In genomic region chr20:43507150-43508080, GRCh38 we compare ENCODE assay signal across 8 cellular contexts. TPM values are rescaled to one million over a fixed set of nuclear protein-coding genes. Genes with fewer than 3 reads are reported as not detected.
DNase-seq lines count a peak whose midpoint lies in the region; ATAC-seq and TF ChIP-seq lines count a peak whose summit lies in the region.

Gene L3MBTL1, plus strand, starts transcription at chr20:43507697. Its CDS starts 5,807 bp downstream, at chr20:43513504.

- no peaks in the 10 kb centered on the region for H3K9me3 Mint-ChIP-seq in stimulated activated naive B cell treated with anti-CD40 and anti-IgM and Interleukin-4, amounts not matched to agents 10 μg/mL and 1 μg/mL and 100 μg/mL, for 72 hours

- POLR2A ChIA-PET in Panc1 (lab: Charles Lee), result interaction anchor here (0.6 to 0.7 kb wide), 2 partner anchors 15 to 51 kb away, joined by 3 read pairs; no protein-coding TSS in a partner anchor

- no peaks in the 10 kb centered on the region for H3K27me3 ChIP-seq in Panc1 (ENCODE audit: control insufficient read depth, insufficient read depth, low read length)

- DNase-seq in activated T-cell treated with anti-CD3 and anti-CD28 coated beads for 48 hours (ENCODE audit: low read depth) (peak; percentile 16), activated T-cell treated with anti-CD3 and anti-CD28 coated beads for 4 hours (no peak), Panc1 (ENCODE audit: low read depth, low spot score) (no peak), choroid plexus epithelial cell (ENCODE audit: low read depth) (peak; percentile 42), kidney tubule cell (ENCODE audit: low spot score) (peak; percentile 77), pons (ENCODE audit: low spot score) (no peak)
- no peak for DNase-seq in stimulated activated naive B cell treated with anti-CD40 and anti-IgM and Interleukin-4, amounts not matched to agents 10 μg/mL and 1 μg/mL and 100 μg/mL, for 72 hours

- H3K36me3 Mint-ChIP-seq in stimulated activated naive B cell treated with anti-CD40 and anti-IgM and Interleukin-4, amounts not matched to agents 10 μg/mL and 1 μg/mL and 100 μg/mL, for 72 hours, result no peaks in the 10 kb centered on the region

- peak within 1 kb of the TSS; percentile 60 to 77 for H3K4me3 Mint-ChIP-seq in stimulated activated naive B cell treated with anti-CD40 and anti-IgM and Interleukin-4, amounts not matched to agents 10 μg/mL and 1 μg/mL and 100 μg/mL, for 72 hours

- no peaks in the 10 kb centered on the region for H3K36me3 ChIP-seq in Panc1 (ENCODE audit: control insufficient read depth, insufficient read depth, low read length)

- H3K27me3 Mint-ChIP-seq in stimulated activated naive B cell treated with anti-CD40 and anti-IgM and Interleukin-4, amounts not matched to agents 10 μg/mL and 1 μg/mL and 100 μg/mL, for 72 hours, result peaks cover 53 to 54% of the 10 kb centered on the region in 2 donors

- H3K4me1 Mint-ChIP-seq in stimulated activated naive B cell treated with anti-CD40 and anti-IgM and Interleukin-4, amounts not matched to agents 10 μg/mL and 1 μg/mL and 100 μg/mL, for 72 hours, result peaks cover 0 to 15% of the 10 kb centered on the region in 2 donors

- BruUV-seq in Panc1 (replicated peaks; lab: Mats Ljungman, UMichigan), result no TSS peak

- CTCF ChIA-PET in Panc1 (lab: Charles Lee), result no interaction called here

- no peaks in the 10 kb centered on the region for H3K9me3 ChIP-seq in Panc1 (ENCODE audit: control insufficient read depth, insufficient read depth, low read depth, low read length)

- peak within 1 kb of the TSS; percentile 69 to 73 for H3K4me3 ChIP-seq in Panc1 (ENCODE audit: low read depth in 2 of 2, low read length in 2 of 2)
- H3K4me3 ChIP-seq in choroid plexus epithelial cell (ENCODE audit: low read depth, low read length), result peak within 1 kb of the TSS; percentile 71

- H3K27ac ChIP-seq in Panc1 (ENCODE audit: low read length), result peak within 1 kb of the TSS; percentile 67

- intact Hi-C loops in Panc1 (cut with micrococcal nuclease; ENCODE audit: unreplicated experiment), result no loop called here

- no peaks in the 10 kb centered on the region; the same call in 1 of the 2 replicates for H3K4me1 ChIP-seq in Panc1 (ENCODE audit: control insufficient read depth, insufficient read depth, low read length)

- ATAC-seq in Panc1 (peak; percentile 98), HG03095 (IDR thresholded peaks at IDR 0.05; ENCODE audit: unreplicated experiment) (no peak)
- ATAC-seq in stimulated activated naive B cell treated with anti-CD40 and anti-IgM and Interleukin-4, amounts not matched to agents 10 μg/mL and 1 μg/mL and 100 μg/mL, for 72 hours (replicated peaks), result peak; percentile 68 to 69

- TF ChIP-seq CTCF in Panc1 (IDR thresholded peaks at IDR 0.05) (no peak; the same call in 1 of the 2 replicates), choroid plexus epithelial cell (conservative IDR thresholded peaks at IDR 0.05; ENCODE audit: low read depth, low read length) (no peak)

- in situ Hi-C loops in Panc1 (cut with HindIII; ENCODE audit: low pct_unique_long_range_greater_than_20kb, low sequenced_read_pairs), result no loop called here

- no peak within 1 kb of the TSS for H3K27ac Mint-ChIP-seq in stimulated activated naive B cell treated with anti-CD40 and anti-IgM and Interleukin-4, amounts not matched to agents 10 μg/mL and 1 μg/mL and 100 μg/mL, for 72 hours

RNA-seq across cellular contexts. Expression of gene L3MBTL1, which starts in this region (rescaled TPM):
- total RNA-seq in Panc1 (2021; ENCODE audit: unreplicated experiment), result 24.9 TPM
- 13.4 TPM for polyA plus RNA-seq in Panc1 (2012; ENCODE audit: insufficient read length)

Comparison
In these comparisons a context has a peak if more than half of its experiments do, and no peak if none do; other contexts are left out.
1. DNase-seq: peak in activated T-cell treated with anti-CD3 and anti-CD28 coated beads for 48 hours (single experiment), choroid plexus epithelial cell (single experiment) and kidney tubule cell (single experiment); none in activated T-cell treated with anti-CD3 and anti-CD28 coated beads for 4 hours (single experiment), Panc1 (single experiment), stimulated activated naive B cell treated with anti-CD40 and anti-IgM and Interleukin-4, amounts not matched to agents 10 μg/mL and 1 μg/mL and 100 μg/mL, for 72 hours (single experiment) and pons (single experiment).